8 cellular contexts compared by ENCODE assay signal in genomic region chr19:45668342-45668871, GRCh38. TPM values are rescaled to one million over a fixed set of nuclear protein-coding genes. Genes with fewer than 3 reads are reported as not detected.
DNase-seq lines count a peak whose midpoint lies in the region; ATAC-seq lines count a peak whose summit lies in the region.

No MANE protein-coding gene starts in this region.

- H3K4me1 Mint-ChIP-seq in activated T-helper 2 cell treated with anti-CD3 and anti-CD28 coated beads, Interferon-gamma antibody, Interleukin-2, Interleukin-4, amounts not matched to agents 10 μg/mL and 5 μg/mL and 100 μg/mL, durations not matched to agents 14 hours and 24 hours and 36 hours (ENCODE audit: low read depth), result peaks cover 23% of the 10 kb centered on the region

- H3K9me3 ChIP-seq in BLaER1 treated with 17β-estradiol and CSF1 and Interleukin-3, amounts not matched to agents 10 nM and 100 nM (replicated peaks in 1 of 11), result peaks cover 0 to 7% (median 0%) of the 10 kb centered on the region in 11 experiments; a peak in 2 of 22 replicates
- H3K9me3 ChIP-seq in iPS-18a (ENCODE audit: control insufficient read depth, low read depth, low read length), result no peaks in the 10 kb centered on the region

- no peaks in the 10 kb centered on the region for H3K36me3 ChIP-seq in BLaER1 treated with 17β-estradiol and CSF1 and Interleukin-3, amounts not matched to agents 10 nM and 100 nM
- no peaks in the 10 kb centered on the region for H3K36me3 ChIP-seq in iPS-18a (ENCODE audit: control insufficient read depth, low read depth, low read length)

- peaks cover 0 to 12% (median 0%) of the 10 kb centered on the region in 11 experiments; a peak in 5 of 22 replicates for H4K20me1 ChIP-seq in BLaER1 treated with 17β-estradiol and CSF1 and Interleukin-3, amounts not matched to agents 10 nM and 100 nM

- peak overlapping the region; percentile 49 to 71 (median 55) for H3K4me3 ChIP-seq in BLaER1 treated with 17β-estradiol and CSF1 and Interleukin-3, amounts not matched to agents 10 nM and 100 nM
- peak overlapping the region; percentile 42 for H3K4me3 ChIP-seq in iPS-18a (ENCODE audit: low read length)

- H3K9me3 Mint-ChIP-seq in activated T-helper 2 cell treated with anti-CD3 and anti-CD28 coated beads, Interferon-gamma antibody, Interleukin-2, Interleukin-4, amounts not matched to agents 10 μg/mL and 5 μg/mL and 100 μg/mL, durations not matched to agents 14 hours and 24 hours and 36 hours, result no peaks in the 10 kb centered on the region

- H3K4me1 ChIP-seq in BLaER1 treated with 17β-estradiol and CSF1 and Interleukin-3, amounts not matched to agents 10 nM and 100 nM, result peaks cover 24 to 43% (median 36%) of the 10 kb centered on the region in 10 experiments
- H3K4me1 ChIP-seq in iPS-18a (ENCODE audit: control insufficient read depth, low read depth, low read length), result peaks cover 7% of the 10 kb centered on the region

- peaks cover 34 to 68% (median 60%) of the 10 kb centered on the region in 11 experiments for H3K27me3 ChIP-seq in BLaER1 treated with 17β-estradiol and CSF1 and Interleukin-3, amounts not matched to agents 10 nM and 100 nM
- H3K27me3 ChIP-seq in iPS-18a (ENCODE audit: control insufficient read depth, insufficient read depth, low read length), result peaks cover 53% of the 10 kb centered on the region

- peak overlapping the region; percentile 87 for H3K4me3 Mint-ChIP-seq in activated T-helper 2 cell treated with anti-CD3 and anti-CD28 coated beads, Interferon-gamma antibody, Interleukin-2, Interleukin-4, amounts not matched to agents 10 μg/mL and 5 μg/mL and 100 μg/mL, durations not matched to agents 14 hours and 24 hours and 36 hours (ENCODE audit: low read depth)

- DNase-seq in activated T-helper 2 cell treated with anti-CD3 and anti-CD28 coated beads, Interferon-gamma antibody, Interleukin-2, Interleukin-4, amounts not matched to agents 10 μg/mL and 5 μg/mL and 100 μg/mL, durations not matched to agents 14 hours and 24 hours and 36 hours (ENCODE audit: low spot score), result peak; percentile 25
- DNase-seq in stimulated activated naive CD8-positive, alpha-beta T cell treated with anti-CD3 and anti-CD28 coated beads, Interleukin-15, Interleukin-2, amounts not matched to agents 100 U/mL and 50 U/mL, for 24 hours, result peak; percentile 40
- DNase-seq in NCI-H1048 (lab: John Stamatoyannopoulos, UW) (no peak), mucosa of gallbladder (ENCODE audit: low spot score) (no peak)
- DNase-seq in NK-92 treated with Interleukin-12 subunit alpha and Interleukin-12 subunit beta, amount 100 ng/mL, for 24 hours (lab: John Stamatoyannopoulos, UW), result no peak

- H3K9ac ChIP-seq in BLaER1 treated with 17β-estradiol and CSF1 and Interleukin-3, amounts not matched to agents 10 nM and 100 nM, result peak overlapping the region; percentile 29 to 67 (median 53); a peak in 19 of 22 replicates
- H3K9ac ChIP-seq in iPS-18a (ENCODE audit: low read length), result no peak overlapping the region

- peak overlapping the region; percentile 83 to 100 (median 91) for H3K4me2 ChIP-seq in BLaER1 treated with 17β-estradiol and CSF1 and Interleukin-3, amounts not matched to agents 10 nM and 100 nM

- H3K36me3 Mint-ChIP-seq in activated T-helper 2 cell treated with anti-CD3 and anti-CD28 coated beads, Interferon-gamma antibody, Interleukin-2, Interleukin-4, amounts not matched to agents 10 μg/mL and 5 μg/mL and 100 μg/mL, durations not matched to agents 14 hours and 24 hours and 36 hours (ENCODE audit: low read depth), result no peaks in the 10 kb centered on the region

- peak; percentile 3 for ATAC-seq in HG03175 (IDR thresholded peaks at IDR 0.05; ENCODE audit: unreplicated experiment)
- ATAC-seq in stimulated activated naive CD8-positive, alpha-beta T cell treated with anti-CD3 and anti-CD28 coated beads, Interleukin-15, Interleukin-2, amounts not matched to agents 100 U/mL and 50 U/mL, for 24 hours, result no peak

- peak overlapping the region in 2 of 11 experiments; percentile 6 to 28; a peak in 2 of 22 replicates for H3K27ac ChIP-seq in BLaER1 treated with 17β-estradiol and CSF1 and Interleukin-3, amounts not matched to agents 10 nM and 100 nM
- no peak overlapping the region for H3K27ac ChIP-seq in iPS-18a (ENCODE audit: low read length)

- peaks cover 5% of the 10 kb centered on the region for H3K27me3 Mint-ChIP-seq in activated T-helper 2 cell treated with anti-CD3 and anti-CD28 coated beads, Interferon-gamma antibody, Interleukin-2, Interleukin-4, amounts not matched to agents 10 μg/mL and 5 μg/mL and 100 μg/mL, durations not matched to agents 14 hours and 24 hours and 36 hours (ENCODE audit: low read depth)

- peak overlapping the region; percentile 77 for H3K27ac Mint-ChIP-seq in activated T-helper 2 cell treated with anti-CD3 and anti-CD28 coated beads, Interferon-gamma antibody, Interleukin-2, Interleukin-4, amounts not matched to agents 10 μg/mL and 5 μg/mL and 100 μg/mL, durations not matched to agents 14 hours and 24 hours and 36 hours

- intact Hi-C loops in activated T-helper 2 cell treated with anti-CD3 and anti-CD28 coated beads, Interferon-gamma antibody, Interleukin-2, Interleukin-4, amounts not matched to agents 10 μg/mL and 5 μg/mL and 100 μg/mL, durations not matched to agents 14 hours and 24 hours and 36 hours (cut with micrococcal nuclease), result no loop called here

RNA-seq across cellular contexts. Expression of gene GIPR, which starts 0.4 kb away (rescaled TPM):
- 9.3 and 9.5 TPM in 2 replicates for total RNA-seq in activated T-helper 2 cell treated with anti-CD3 and anti-CD28 coated beads, Interferon-gamma antibody, Interleukin-2, Interleukin-4, amounts not matched to agents 10 μg/mL and 5 μg/mL and 100 μg/mL, durations not matched to agents 14 hours and 24 hours and 36 hours
- 10.3 TPM for total RNA-seq in mucosa of gallbladder

RNA-seq across cellular contexts. Expression of gene SNRPD2, which starts 23.3 kb away (rescaled TPM):
- total RNA-seq in activated T-helper 2 cell treated with anti-CD3 and anti-CD28 coated beads, Interferon-gamma antibody, Interleukin-2, Interleukin-4, amounts not matched to agents 10 μg/mL and 5 μg/mL and 100 μg/mL, durations not matched to agents 14 hours and 24 hours and 36 hours, result 738 and 766 TPM in 2 replicates
- total RNA-seq in mucosa of gallbladder, result 269 TPM

RNA-seq across cellular contexts. Expression of gene QPCTL, which starts 24.1 kb away (rescaled TPM):
- 24.2 and 26.7 TPM in 2 replicates for total RNA-seq in activated T-helper 2 cell treated with anti-CD3 and anti-CD28 coated beads, Interferon-gamma antibody, Interleukin-2, Interleukin-4, amounts not matched to agents 10 μg/mL and 5 μg/mL and 100 μg/mL, durations not matched to agents 14 hours and 24 hours and 36 hours
- 8.0 TPM for total RNA-seq in mucosa of gallbladder

RNA-seq across cellular contexts. Expression of gene EML2, which starts 29.2 kb away (rescaled TPM):
- total RNA-seq in activated T-helper 2 cell treated with anti-CD3 and anti-CD28 coated beads, Interferon-gamma antibody, Interleukin-2, Interleukin-4, amounts not matched to agents 10 μg/mL and 5 μg/mL and 100 μg/mL, durations not matched to agents 14 hours and 24 hours and 36 hours, result 180 and 207 TPM in 2 replicates
- total RNA-seq in mucosa of gallbladder, result 68.4 TPM

Comparison
In these comparisons a context has a peak if more than half of its experiments do, and no peak if none do; other contexts are left out.
1. DNase-seq: peak in activated T-helper 2 cell treated with anti-CD3 and anti-CD28 coated beads, Interferon-gamma antibody, Interleukin-2, Interleukin-4, amounts not matched to agents 10 μg/mL and 5 μg/mL and 100 μg/mL, durations not matched to agents 14 hours and 24 hours and 36 hours (single experiment) and stimulated activated naive CD8-positive, alpha-beta T cell treated with anti-CD3 and anti-CD28 coated beads, Interleukin-15, Interleukin-2, amounts not matched to agents 100 U/mL and 50 U/mL, for 24 hours (single experiment); none in NCI-H1048 (single experiment), NK-92 treated with Interleukin-12 subunit alpha and Interleukin-12 subunit beta, amount 100 ng/mL, for 24 hours (single experiment) and mucosa of gallbladder (single experiment).